In genomic region chr14:93323597-93323992, GRCh38 we compare ENCODE assay signal across 24 cellular contexts. TPM values are rescaled to one million over a fixed set of nuclear protein-coding genes. Genes with fewer than 3 reads are reported as not detected.
DNase-seq lines count a peak whose midpoint lies in the region; ATAC-seq and TF ChIP-seq lines count a peak whose summit lies in the region.
"Had no signal": no experiment of that assay in that cellular context is flagged by ENCODE, and none has a peak within 500 bp of the region (broad histone marks: within the 10 kb centered on the region; RNA-seq: fewer than 3 reads in every experiment).

No MANE protein-coding gene starts in this region.

- ATAC-seq in T-helper 17 cell, result no peak
- ATAC-seq in GM21723 (IDR thresholded peaks at IDR 0.05; ENCODE audit: unreplicated experiment), result no peak
- no peak for ATAC-seq in HG02759 (IDR thresholded peaks at IDR 0.05; ENCODE audit: unreplicated experiment)
- ATAC-seq: Right ventricle myocardium inferior had no signal

- H3K27ac Mint-ChIP-seq in CD14-positive monocyte, result peak overlapping the region; percentile 25 to 87 (median 80)
- peak overlapping the region; percentile 40; the same call in 1 of the 2 replicates for H3K27ac Mint-ChIP-seq in HFFc6
- H3K27ac Mint-ChIP-seq in T-helper 17 cell, result peak overlapping the region; percentile 34
- H3K27ac Mint-ChIP-seq: IgD-negative memory B cell had no signal

- intact Hi-C loops in CD14-positive monocyte (cut with micrococcal nuclease), result no loop called here

- H3K4me3 Mint-ChIP-seq in CD14-positive monocyte (peak overlapping the region in 1 of 2 donors; percentile 15), HFFc6 (no peak overlapping the region), T-helper 17 cell (no peak overlapping the region)
- H3K4me3 Mint-ChIP-seq: CD4-positive, alpha-beta memory T cell; IgD-negative memory B cell had no signal

- H3K27ac ChIP-seq in epithelial cell of prostate, result peak overlapping the region; percentile 25

- H3K27me3 Mint-ChIP-seq in CD14-positive monocyte (ENCODE audit: low read depth in 3 of 3), result no peaks in the 10 kb centered on the region
- H3K27me3 Mint-ChIP-seq in HFFc6 (ENCODE audit: insufficient read depth), result no peaks in the 10 kb centered on the region; the same call in 1 of the 2 replicates
- no peaks in the 10 kb centered on the region for H3K27me3 Mint-ChIP-seq in T-helper 17 cell
- H3K27me3 Mint-ChIP-seq: CD4-positive, alpha-beta memory T cell; IgD-negative memory B cell had no signal

- H3K9me3 ChIP-seq in T-helper 17 cell (ENCODE audit: control insufficient read depth, low read length, poor library complexity, severe bottlenecking), result no peaks in the 10 kb centered on the region
- H3K9me3 ChIP-seq: BE2C, HAP-1 had no signal

- no peaks in the 10 kb centered on the region for H3K9me3 Mint-ChIP-seq in CD14-positive monocyte
- no peaks in the 10 kb centered on the region for H3K9me3 Mint-ChIP-seq in HFFc6
- H3K9me3 Mint-ChIP-seq: CD4-positive, alpha-beta memory T cell; IgD-negative memory B cell had no signal

- H3K4me1 Mint-ChIP-seq in CD14-positive monocyte (peaks cover 57% of the 10 kb centered on the region), HFFc6 (ENCODE audit: low read depth) (peaks cover 32% of the 10 kb centered on the region), T-helper 17 cell (peaks cover 35% of the 10 kb centered on the region)

- H3K36me3 Mint-ChIP-seq in CD14-positive monocyte, result peaks cover 10 to 21% of the 10 kb centered on the region in 2 donors
- H3K36me3 Mint-ChIP-seq in HFFc6 (ENCODE audit: low read depth), result peaks cover 16% of the 10 kb centered on the region
- peaks cover 3% of the 10 kb centered on the region for H3K36me3 Mint-ChIP-seq in T-helper 17 cell (ENCODE audit: low read depth)

- DNase-seq in CD14-positive monocyte (ENCODE audit: low spot score) (no peak), HFFc6 (no peak), T-helper 17 cell (no peak), epithelial cell of prostate (ENCODE audit: low read depth, low spot score) (no peak), NCI-H2029 treated with DMSO at 0.1 percent for 48 hours (lab: John Stamatoyannopoulos, UW) (no peak)
- DNase-seq in stimulated activated CD8-positive, alpha-beta memory T cell treated with anti-CD3 and anti-CD28 coated beads, Interleukin-4, amount 100 ng/mL, for 48 hours, result no peak
- DNase-seq: BE2C; Calu3; CD4-positive, alpha-beta memory T cell; GF-D8; NCI-H1105 treated with DMSO at 0.1 percent for 48 hours; NCI-H1694; NCI-H2227 treated with DMSO at 0.1 percent for 48 hours; NCI-H524; NCI-H82; SW 1271 had no signal

- TF ChIP-seq CTCF in CD14-positive monocyte (IDR thresholded peaks at IDR 0.05) (no peak), HFFc6 (IDR thresholded peaks at IDR 0.05) (no peak)

RNA-seq across cellular contexts. Expression of gene BTBD7, which starts 9.2 kb away (rescaled TPM):
- polyA plus RNA-seq in CD14-positive monocyte, result 1 to 10 TPM; 8.3 to 8.6 TPM
- total RNA-seq in HFFc6 (2021; fragmentation: NEBNext Ultra II Directional; extraction: Animal tissue kit (Norgen Biotek cat#: 25700)), result 10 to 100 TPM; 36.8 to 45.6 (median 40.0) TPM
- total RNA-seq in T-helper 17 cell, result 10 to 100 TPM; 22.5 to 22.8 TPM

RNA-seq across cellular contexts. Expression of gene COX8C, which starts 23.4 kb away (rescaled TPM):
- not detected for polyA plus RNA-seq in CD14-positive monocyte
- not detected for total RNA-seq in HFFc6 (2021; fragmentation: NEBNext Ultra II Directional; extraction: Animal tissue kit (Norgen Biotek cat#: 25700))
- total RNA-seq in T-helper 17 cell, result not detected
- total RNA-seq: A172; Calu3; CD4-positive, alpha-beta memory T cell; LHCN-M2; SK-MEL-5 had no signal
- polyA plus RNA-seq: CD4-positive, alpha-beta memory T cell; IgD-negative memory B cell had no signal
